In the genomic region with DNA sequence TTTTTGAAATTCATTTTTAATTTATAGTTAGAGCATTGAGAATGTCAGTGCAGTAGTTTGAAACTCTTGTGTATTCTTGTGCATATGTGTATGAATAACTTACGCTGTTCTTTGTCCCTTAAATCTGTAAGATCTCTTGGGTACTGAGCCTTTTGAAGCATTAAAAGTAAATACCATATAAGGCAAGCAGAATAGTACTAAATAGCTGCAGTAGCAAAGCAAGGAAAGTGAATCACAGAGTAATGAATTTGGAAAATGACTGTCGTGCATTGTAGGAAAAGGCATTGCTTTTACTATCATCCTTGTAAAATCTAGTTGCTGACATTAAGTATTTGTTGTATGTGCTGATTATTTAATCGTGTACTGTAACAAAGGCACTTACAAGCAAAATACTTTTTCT, we compare ENCODE assay signal across 13 cellular contexts. TPM values are rescaled to one million over a fixed set of nuclear protein-coding genes. Genes with fewer than 3 reads are reported as not detected.
A peak's percentile ranks its signal among the peaks of the same experiment; 100 is the strongest.
DNase-seq lines count a peak whose midpoint lies in the region; ATAC-seq and TF ChIP-seq lines count a peak whose summit lies in the region.
"Had no signal": no experiment of that assay in that cellular context is flagged by ENCODE, and none has a peak within 500 bp of the region (broad histone marks: within the 10 kb centered on the region; RNA-seq: fewer than 3 reads in every experiment).

No MANE protein-coding gene starts in this region.

- H3K27ac Mint-ChIP-seq in natural killer cell (peak overlapping the region; percentile 13 to 63), memory B cell (peak overlapping the region; percentile 28)
- H3K27ac Mint-ChIP-seq in natural killer cell treated with Interleukin-12 subunit alpha and Interleukin-12 subunit beta and Interleukin-15 and Interleukin-18, amount 100 ng/mL, for 72 hours, result no peak overlapping the region
- no peak overlapping the region for H3K27ac Mint-ChIP-seq in stimulated activated naive B cell treated with anti-CD40 and anti-IgM and Interleukin-4, amounts not matched to agents 10 μg/mL and 1 μg/mL and 100 μg/mL, for 72 hours
- H3K27ac Mint-ChIP-seq: activated CD8-positive, alpha-beta memory T cell treated with anti-CD3 and anti-CD28 coated beads, Interleukin-2, amount 10 ng/mL, durations not matched to agents 7 days and 5 days had no signal

- peaks cover 5 to 40% of the 10 kb centered on the region in 2 donors for H3K4me1 ChIP-seq in left lung

- no peak for ATAC-seq in natural killer cell
- no peak for ATAC-seq in natural killer cell treated with Interleukin-12 subunit alpha and Interleukin-12 subunit beta and Interleukin-15 and Interleukin-18, amount 100 ng/mL, for 72 hours
- no peak for ATAC-seq in memory B cell (ENCODE audit: low read depth)
- ATAC-seq in HG02759 (IDR thresholded peaks at IDR 0.05; ENCODE audit: unreplicated experiment), result no peak
- no peak for ATAC-seq in stimulated activated naive B cell treated with anti-CD40 and anti-IgM and Interleukin-4, amounts not matched to agents 10 μg/mL and 1 μg/mL and 100 μg/mL, for 72 hours (replicated peaks)
- ATAC-seq in left lung, result no peak
- ATAC-seq: activated CD8-positive, alpha-beta memory T cell treated with anti-CD3 and anti-CD28 coated beads, Interleukin-2, amount 10 ng/mL, durations not matched to agents 7 days and 5 days had no signal

- DNase-seq in natural killer cell (no peak), astrocyte of the spinal cord (ENCODE audit: low read depth, low spot score) (peak; percentile 55), memory B cell (ENCODE audit: low spot score in 2 of 2) (no peak), NCI-H2196 treated with DMSO at 0.1 percent for 48 hours (lab: John Stamatoyannopoulos, UW; ENCODE audit: unreplicated experiment) (no peak), left lung (no peak)
- DNase-seq in natural killer cell treated with Interleukin-12 subunit alpha and Interleukin-12 subunit beta and Interleukin-15 and Interleukin-18, amount 100 ng/mL, for 72 hours (ENCODE audit: low spot score), result no peak
- no peak for DNase-seq in stimulated activated naive B cell treated with anti-CD40 and anti-IgM and Interleukin-4, amounts not matched to agents 10 μg/mL and 1 μg/mL and 100 μg/mL, for 72 hours
- DNase-seq: activated CD8-positive, alpha-beta memory T cell treated with anti-CD3 and anti-CD28 coated beads, Interleukin-2, amount 10 ng/mL, durations not matched to agents 7 days and 5 days; NCI-H1930; stimulated activated naive CD4-positive, alpha-beta T cell treated with Interleukin-2 at 50 U/mL for 16 hours; T1000 had no signal

- peaks cover 64 to 77% of the 10 kb centered on the region in 2 donors for H3K4me1 Mint-ChIP-seq in natural killer cell
- peaks cover 44 to 51% of the 10 kb centered on the region in 2 donors for H3K4me1 Mint-ChIP-seq in natural killer cell treated with Interleukin-12 subunit alpha and Interleukin-12 subunit beta and Interleukin-15 and Interleukin-18, amount 100 ng/mL, for 72 hours (ENCODE audit: low read depth in 2 of 2)
- H3K4me1 Mint-ChIP-seq in memory B cell, result peaks cover 36% of the 10 kb centered on the region
- peaks cover 23 to 64% of the 10 kb centered on the region in 2 donors for H3K4me1 Mint-ChIP-seq in stimulated activated naive B cell treated with anti-CD40 and anti-IgM and Interleukin-4, amounts not matched to agents 10 μg/mL and 1 μg/mL and 100 μg/mL, for 72 hours

- no peaks in the 10 kb centered on the region for H3K9me3 ChIP-seq in left lung

- H3K4me3 Mint-ChIP-seq in natural killer cell (no peak overlapping the region), memory B cell (no peak overlapping the region)
- H3K4me3 Mint-ChIP-seq in natural killer cell treated with Interleukin-12 subunit alpha and Interleukin-12 subunit beta and Interleukin-15 and Interleukin-18, amount 100 ng/mL, for 72 hours, result no peak overlapping the region
- no peak overlapping the region for H3K4me3 Mint-ChIP-seq in stimulated activated naive B cell treated with anti-CD40 and anti-IgM and Interleukin-4, amounts not matched to agents 10 μg/mL and 1 μg/mL and 100 μg/mL, for 72 hours
- H3K4me3 Mint-ChIP-seq: activated CD8-positive, alpha-beta memory T cell treated with anti-CD3 and anti-CD28 coated beads, Interleukin-2, amount 10 ng/mL, durations not matched to agents 7 days and 5 days had no signal

- in situ Hi-C loops in astrocyte of the spinal cord (cut with HindIII; ENCODE audit: low sequenced_read_pairs), result no loop called here

- H3K27me3 ChIP-seq in left lung, result no peaks in the 10 kb centered on the region

- intact Hi-C loops in natural killer cell (cut with micrococcal nuclease), result no loop called here
- intact Hi-C loops in left lung (cut with DNase I), result no loop called here

- TF ChIP-seq CTCF in natural killer cell (IDR thresholded peaks at IDR 0.05) (no peak), astrocyte of the spinal cord (IDR thresholded peaks at IDR 0.05; ENCODE audit: low read depth, low read length) (no peak), left lung (IDR thresholded peaks at IDR 0.05) (no peak)

- H3K27me3 Mint-ChIP-seq in natural killer cell (ENCODE audit: low read depth in 2 of 2) (no peaks in the 10 kb centered on the region), memory B cell (no peaks in the 10 kb centered on the region)
- no peaks in the 10 kb centered on the region for H3K27me3 Mint-ChIP-seq in natural killer cell treated with Interleukin-12 subunit alpha and Interleukin-12 subunit beta and Interleukin-15 and Interleukin-18, amount 100 ng/mL, for 72 hours
- H3K27me3 Mint-ChIP-seq in stimulated activated naive B cell treated with anti-CD40 and anti-IgM and Interleukin-4, amounts not matched to agents 10 μg/mL and 1 μg/mL and 100 μg/mL, for 72 hours, result no peaks in the 10 kb centered on the region
- H3K27me3 Mint-ChIP-seq: activated CD8-positive, alpha-beta memory T cell treated with anti-CD3 and anti-CD28 coated beads, Interleukin-2, amount 10 ng/mL, durations not matched to agents 7 days and 5 days had no signal

- no peak overlapping the region for H3K27ac ChIP-seq in left lung
- H3K27ac ChIP-seq: epithelial cell of prostate had no signal

- no peaks in the 10 kb centered on the region for H3K36me3 ChIP-seq in left lung

- H3K36me3 Mint-ChIP-seq in natural killer cell, result no peaks in the 10 kb centered on the region
- no peaks in the 10 kb centered on the region for H3K36me3 Mint-ChIP-seq in natural killer cell treated with Interleukin-12 subunit alpha and Interleukin-12 subunit beta and Interleukin-15 and Interleukin-18, amount 100 ng/mL, for 72 hours
- peaks cover 1% of the 10 kb centered on the region for H3K36me3 Mint-ChIP-seq in memory B cell
- peaks cover 3 to 17% of the 10 kb centered on the region in 2 donors for H3K36me3 Mint-ChIP-seq in stimulated activated naive B cell treated with anti-CD40 and anti-IgM and Interleukin-4, amounts not matched to agents 10 μg/mL and 1 μg/mL and 100 μg/mL, for 72 hours

- H3K9me3 Mint-ChIP-seq in natural killer cell (no peaks in the 10 kb centered on the region), memory B cell (no peaks in the 10 kb centered on the region)
- no peaks in the 10 kb centered on the region for H3K9me3 Mint-ChIP-seq in natural killer cell treated with Interleukin-12 subunit alpha and Interleukin-12 subunit beta and Interleukin-15 and Interleukin-18, amount 100 ng/mL, for 72 hours
- no peaks in the 10 kb centered on the region for H3K9me3 Mint-ChIP-seq in stimulated activated naive B cell treated with anti-CD40 and anti-IgM and Interleukin-4, amounts not matched to agents 10 μg/mL and 1 μg/mL and 100 μg/mL, for 72 hours

- H3K4me3 ChIP-seq in astrocyte of the spinal cord (ENCODE audit: low read depth, low read length) (no peak overlapping the region), left lung (no peak overlapping the region)

RNA-seq across cellular contexts. Expression of a gene that starts 12.1 kb away (rescaled TPM):
- total RNA-seq in natural killer cell (100 to 1,000 TPM; 160 to 178 (median 173) TPM), left lung (10 to 100 TPM; 52.3 to 62.4 TPM)
- 10 to 100 TPM; 74.1 to 82.9 TPM for total RNA-seq in natural killer cell treated with Interleukin-12 subunit alpha and Interleukin-12 subunit beta and Interleukin-15 and Interleukin-18, amount 100 ng/mL, for 72 hours

Comparison
In these comparisons a context has a peak if more than half of its experiments do, and no peak if none do; other contexts are left out.
1. H3K27ac Mint-ChIP-seq: peak in natural killer cell (2 of 2) and memory B cell (single experiment); none in natural killer cell treated with Interleukin-12 subunit alpha and Interleukin-12 subunit beta and Interleukin-15 and Interleukin-18, amount 100 ng/mL, for 72 hours (0 of 2) and stimulated activated naive B cell treated with anti-CD40 and anti-IgM and Interleukin-4, amounts not matched to agents 10 μg/mL and 1 μg/mL and 100 μg/mL, for 72 hours (single experiment).